Comparison of ENCODE assay signal across 9 cellular contexts in the genomic region with DNA sequence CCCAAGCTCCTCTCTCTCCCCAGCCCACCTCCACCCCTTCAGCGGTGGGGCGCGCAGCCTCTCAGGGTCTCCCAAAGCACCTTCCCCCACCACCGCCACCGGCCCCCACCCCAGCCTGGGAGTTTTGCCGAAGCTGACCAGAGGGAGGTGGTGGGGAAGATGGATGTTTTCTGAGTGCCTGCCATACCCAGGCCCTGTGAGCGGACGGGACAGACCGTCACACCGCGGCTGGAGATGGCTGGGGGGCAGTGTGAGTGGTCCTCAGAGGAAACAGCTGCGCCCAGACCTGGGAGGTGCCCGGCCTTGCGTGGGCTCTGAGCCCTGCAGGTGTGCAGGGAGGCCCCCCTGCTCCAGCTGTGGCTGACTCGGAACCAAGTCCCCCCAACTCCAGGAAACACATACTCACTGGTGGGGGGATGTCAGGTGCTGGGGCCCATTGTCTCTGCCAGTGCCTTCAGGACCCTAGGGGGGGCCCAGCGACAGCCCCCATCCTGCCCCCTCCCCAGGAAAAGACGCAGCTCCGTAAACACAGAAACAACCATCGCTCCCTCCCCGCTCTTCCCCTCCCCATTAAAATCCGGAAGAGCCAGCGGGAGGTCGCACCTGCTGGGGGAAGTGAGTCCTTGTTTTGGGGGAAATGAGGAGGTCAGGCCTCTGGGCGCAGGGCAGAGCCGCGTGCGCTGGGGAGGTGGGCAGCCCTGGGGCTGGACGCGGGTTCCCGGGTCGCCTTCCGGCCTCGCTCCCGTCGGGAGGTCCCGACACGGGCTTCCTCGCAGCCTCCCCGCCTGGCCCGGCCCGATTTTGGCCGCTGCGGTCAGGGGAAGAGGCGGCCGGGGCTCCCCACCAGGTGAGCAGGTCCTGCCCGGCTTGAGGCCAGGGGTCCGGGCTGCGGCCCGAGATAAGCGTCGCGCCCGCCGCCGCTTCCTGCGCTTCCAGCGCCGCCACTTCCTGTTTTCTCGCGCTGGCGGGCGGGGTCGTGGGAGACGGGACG. TPM values are rescaled to one million over a fixed set of nuclear protein-coding genes. Genes with fewer than 3 reads are reported as not detected.
DNase-seq lines count a peak whose midpoint lies in the region; ATAC-seq and TF ChIP-seq lines count a peak whose summit lies in the region.
"Had no signal": no experiment of that assay in that cellular context is flagged by ENCODE, and none has a peak within 500 bp of the region (broad histone marks: within the 10 kb centered on the region; RNA-seq: fewer than 3 reads in every experiment).

No MANE protein-coding gene starts in this region.

- no peaks in the 10 kb centered on the region for H3K9me3 ChIP-seq in heart left ventricle
- H3K9me3 ChIP-seq in left lung, result no peaks in the 10 kb centered on the region
- H3K9me3 ChIP-seq in uterus, result no peaks in the 10 kb centered on the region

- intact Hi-C loops in heart left ventricle (cut with DNase I) (no loop called here), Right ventricle myocardium inferior (cut with DNase I) (no loop called here), left lung (cut with DNase I) (no loop called here), uterus (cut with DNase I; ENCODE audit: low total_unique reads) (no loop called here)

- peaks cover 0 to 74% (median 48%) of the 10 kb centered on the region in 9 donors for H3K27me3 ChIP-seq in heart left ventricle
- peaks cover 35 to 88% of the 10 kb centered on the region in 2 donors for H3K27me3 ChIP-seq in left lung
- peaks cover 0 to 40% of the 10 kb centered on the region in 2 donors for H3K27me3 ChIP-seq in uterus

- H3K4me1 Mint-ChIP-seq in activated CD4-positive, alpha-beta memory T cell treated with anti-CD3 and anti-CD28 coated beads, Interleukin-2, amount 10 ng/mL, durations not matched to agents 7 days and 5 days, result peaks cover 45% of the 10 kb centered on the region

- CTCF ChIA-PET in activated CD4-positive, alpha-beta memory T cell treated with anti-CD3 and anti-CD28 coated beads, Interleukin-2, amount 10 ng/mL, durations not matched to agents 7 days and 5 days (lab: Charles Lee), result interaction anchor here (0.8 to 6.8 kb wide), 5 partner anchors 13 to 61 kb away, joined by 3 to 117 read pairs (median 3); partner anchors contain the start of genes PRPF6, RGS19 and SAMD10

- H3K4me3 Mint-ChIP-seq in activated CD4-positive, alpha-beta memory T cell treated with anti-CD3 and anti-CD28 coated beads, Interleukin-2, amount 10 ng/mL, durations not matched to agents 7 days and 5 days, result peak overlapping the region; percentile 68

- H3K27ac Mint-ChIP-seq in activated CD4-positive, alpha-beta memory T cell treated with anti-CD3 and anti-CD28 coated beads, Interleukin-2, amount 10 ng/mL, durations not matched to agents 7 days and 5 days, result no peak overlapping the region

- POLR2A ChIA-PET in activated CD4-positive, alpha-beta memory T cell treated with anti-CD3 and anti-CD28 coated beads, Interleukin-2, amount 10 ng/mL, durations not matched to agents 7 days and 5 days (lab: Charles Lee), result interaction anchor here (1.0 to 7.2 kb wide), 5 partner anchors 15 to 306 kb away, joined by 3 to 83 read pairs (median 4); partner anchors contain the start of genes LIME1, PRPF6, SAMD10 and UCKL1

- H3K27ac ChIP-seq in heart left ventricle (peak overlapping the region; percentile 60 to 93 (median 80)), left lung (peak overlapping the region; percentile 62 to 80), uterus (peak overlapping the region; percentile 35 to 61)

- ATAC-seq in heart left ventricle (no peak), Right ventricle myocardium inferior (no peak), left lung (no peak)

- TF ChIP-seq POLR2A in heart left ventricle (IDR thresholded peaks at IDR 0.05), result no peak
- no peak for TF ChIP-seq POLR2A in uterus (IDR thresholded peaks at IDR 0.05)

- H3K27me3 Mint-ChIP-seq in activated CD4-positive, alpha-beta memory T cell treated with anti-CD3 and anti-CD28 coated beads, Interleukin-2, amount 10 ng/mL, durations not matched to agents 7 days and 5 days, result peaks cover 28% of the 10 kb centered on the region

- peaks cover 0 to 9% (median 0%) of the 10 kb centered on the region in 9 donors for H3K36me3 ChIP-seq in heart left ventricle
- no peaks in the 10 kb centered on the region for H3K36me3 ChIP-seq in left lung
- H3K36me3 ChIP-seq in uterus, result no peaks in the 10 kb centered on the region

- 3 to 8% (median 5%) methylated on average over 31 to 65 of the region's 65 CpGs for WGBS in heart left ventricle, 4 donors

- DNase-seq in heart left ventricle, result no peak
- DNase-seq in Right ventricle myocardium inferior (ENCODE audit: missing footprints), result no peak
- DNase-seq in activated CD4-positive, alpha-beta memory T cell treated with anti-CD3 and anti-CD28 coated beads, Interleukin-2, amount 10 ng/mL, durations not matched to agents 7 days and 5 days, result no peak
- no peak for DNase-seq in left lung
- no peak for DNase-seq in uterus
- no peak for DNase-seq in T1000 (lab: John Stamatoyannopoulos, UW)
- DNase-seq in H4 (ENCODE audit: low spot score), result no peak
- no peak for DNase-seq in SW 1271 (lab: John Stamatoyannopoulos, UW)
- DNase-seq: stimulated activated CD4-positive, alpha-beta T cell treated with anti-CD3 and anti-CD28 coated beads, Interleukin-4, amount 100 ng/mL, for 24 hours had no signal

- H3K4me3 ChIP-seq in heart left ventricle (peak overlapping the region; percentile 6 to 61 (median 46)), left lung (peak overlapping the region; percentile 36 to 37), uterus (no peak overlapping the region)

- TF ChIP-seq CTCF in heart left ventricle (IDR thresholded peaks at IDR 0.05) (no peak), left lung (IDR thresholded peaks at IDR 0.05) (no peak), uterus (IDR thresholded peaks at IDR 0.05) (no peak)

- H3K4me1 ChIP-seq in heart left ventricle (peaks cover 8 to 60% (median 35%) of the 10 kb centered on the region in 12 donors), left lung (peaks cover 21 to 50% of the 10 kb centered on the region in 2 donors), uterus (peaks cover 0 to 22% of the 10 kb centered on the region in 2 donors)

- H3K36me3 Mint-ChIP-seq in activated CD4-positive, alpha-beta memory T cell treated with anti-CD3 and anti-CD28 coated beads, Interleukin-2, amount 10 ng/mL, durations not matched to agents 7 days and 5 days (ENCODE audit: low read depth), result no peaks in the 10 kb centered on the region

- H3K9me3 Mint-ChIP-seq in activated CD4-positive, alpha-beta memory T cell treated with anti-CD3 and anti-CD28 coated beads, Interleukin-2, amount 10 ng/mL, durations not matched to agents 7 days and 5 days, result no peaks in the 10 kb centered on the region

RNA-seq across cellular contexts. Expression of gene C20orf204, which starts 6.1 kb away (rescaled TPM):
- total RNA-seq in heart left ventricle, result 1 to 10 TPM in 1 of 9 donors, under 1 TPM in 8; 0.16 to 1.2 (median 0.56) TPM
- polyA plus RNA-seq in heart left ventricle, result under 1 TPM; 0.35 to 0.42 TPM
- total RNA-seq in Right ventricle myocardium inferior, result 0.30 TPM
- total RNA-seq in activated CD4-positive, alpha-beta memory T cell treated with anti-CD3 and anti-CD28 coated beads, Interleukin-2, amount 10 ng/mL, durations not matched to agents 7 days and 5 days, result 1 to 10 TPM; 6.9 to 7.2 TPM
- total RNA-seq in left lung, result 1 to 10 TPM in 1 of 2 donors, under 1 TPM in 1; 0.76 to 1.0 TPM
- total RNA-seq in uterus, result 1 to 10 TPM in 2 of 4 donors, under 1 TPM in 1, not detected in 1; 0.26 to 2.9 (median 1.9) TPM
- 0.08 TPM in 1 of 2 replicates, not detected in the other for total RNA-seq in H4 (2014; rRNA removed; shearing (Covaris generic))

RNA-seq across cellular contexts. Expression of gene SOX18, which starts 7.4 kb away (rescaled TPM):
- 10 to 100 TPM; 37.0 to 75.9 (median 50.7) TPM for total RNA-seq in heart left ventricle
- polyA plus RNA-seq in heart left ventricle, result 10 to 100 TPM; 23.5 to 31.1 TPM
- total RNA-seq in Right ventricle myocardium inferior, result 38.4 TPM
- total RNA-seq in activated CD4-positive, alpha-beta memory T cell treated with anti-CD3 and anti-CD28 coated beads, Interleukin-2, amount 10 ng/mL, durations not matched to agents 7 days and 5 days, result under 1 TPM; 0.25 TPM
- total RNA-seq in left lung, result 10 to 100 TPM; 40.3 to 69.2 TPM
- 100 to 1,000 TPM in 1 of 4 donors, 10 to 100 TPM in 2, 1 to 10 TPM in 1; 6.7 to 116 (median 19.1) TPM for total RNA-seq in uterus
- total RNA-seq in H4 (2014; rRNA removed; shearing (Covaris generic)), result 0.19 TPM in 1 of 2 replicates, not detected in the other

RNA-seq across cellular contexts. Expression of gene TCEA2, which starts 20.9 kb away (rescaled TPM):
- total RNA-seq in heart left ventricle (10 to 100 TPM; 19.2 to 52.1 (median 42.9) TPM), Right ventricle myocardium inferior (39.0 TPM), left lung (10 to 100 TPM; 31.2 to 34.3 TPM), uterus (10 to 100 TPM; 21.5 to 75.4 (median 27.2) TPM)
- polyA plus RNA-seq in heart left ventricle, result 10 to 100 TPM; 23.6 to 32.9 TPM
- total RNA-seq in activated CD4-positive, alpha-beta memory T cell treated with anti-CD3 and anti-CD28 coated beads, Interleukin-2, amount 10 ng/mL, durations not matched to agents 7 days and 5 days, result 10 to 100 TPM; 66.3 to 74.1 TPM
- total RNA-seq in H4 (2014; rRNA removed; shearing (Covaris generic)), result 40.6 and 41.7 TPM in 2 replicates

RNA-seq across cellular contexts. Expression of gene RGS19, which starts 37.2 kb away (rescaled TPM):
- 10 to 100 TPM in 2 of 9 donors, 1 to 10 TPM in 7; 3.2 to 25.6 (median 5.3) TPM for total RNA-seq in heart left ventricle
- polyA plus RNA-seq in heart left ventricle, result 1 to 10 TPM; 3.7 to 6.5 TPM
- 6.6 TPM for total RNA-seq in Right ventricle myocardium inferior
- total RNA-seq in activated CD4-positive, alpha-beta memory T cell treated with anti-CD3 and anti-CD28 coated beads, Interleukin-2, amount 10 ng/mL, durations not matched to agents 7 days and 5 days, result 100 to 1,000 TPM; 119 to 122 TPM
- 10 to 100 TPM; 23.4 to 63.9 TPM for total RNA-seq in left lung
- total RNA-seq in uterus, result 10 to 100 TPM in 1 of 4 donors, 1 to 10 TPM in 3; 4.6 to 38.8 (median 6.7) TPM
- 18.5 and 19.8 TPM in 2 replicates for total RNA-seq in H4 (2014; rRNA removed; shearing (Covaris generic))

RNA-seq across cellular contexts. Expression of gene OPRL1, which starts 37.8 kb away (rescaled TPM):
- total RNA-seq in heart left ventricle, result 1 to 10 TPM in 3 of 9 donors, under 1 TPM in 6; 0.18 to 1.9 (median 0.67) TPM
- under 1 TPM; 0.21 to 0.27 TPM for polyA plus RNA-seq in heart left ventricle
- total RNA-seq in Right ventricle myocardium inferior, result 0.49 TPM
- 1 to 10 TPM; 1.2 to 1.6 TPM for total RNA-seq in activated CD4-positive, alpha-beta memory T cell treated with anti-CD3 and anti-CD28 coated beads, Interleukin-2, amount 10 ng/mL, durations not matched to agents 7 days and 5 days
- total RNA-seq in left lung, result 1 to 10 TPM; 1.8 to 2.0 TPM
- total RNA-seq in uterus, result 1 to 10 TPM in 1 of 4 donors, under 1 TPM in 2, not detected in 1; 0.51 to 1.9 (median 0.64) TPM
- total RNA-seq in H4 (2014; rRNA removed; shearing (Covaris generic)), result 0.23 and 0.97 TPM in 2 replicates

Comparison
In these comparisons a context has a peak if more than half of its experiments do, and no peak if none do; other contexts are left out.
1. H3K4me3 ChIP-seq: peak in heart left ventricle (12 of 12) and left lung (2 of 2); none in uterus (0 of 2).
2. Peak in every context shown above with its lines, with median percentiles within 50 percentile points of each other: H3K27ac ChIP-seq.